16 cellular contexts compared by ENCODE assay signal in genomic region chr9:114737118-114737517, GRCh38. TPM values are rescaled to one million over a fixed set of nuclear protein-coding genes. Genes with fewer than 3 reads are reported as not detected.
A peak's percentile ranks its signal among the peaks of the same experiment; 100 is the strongest.
DNase-seq lines count a peak whose midpoint lies in the region; ATAC-seq and TF ChIP-seq lines count a peak whose summit lies in the region.
"Had no signal": no experiment of that assay in that cellular context is flagged by ENCODE, and none has a peak within 500 bp of the region (broad histone marks: within the 10 kb centered on the region; RNA-seq: fewer than 3 reads in every experiment).

No MANE protein-coding gene starts in this region.

- H2BK120ac ChIP-seq in IMR-90 (ENCODE audit: low read depth, low read length) = no peak overlapping the region

- WGBS in IMR-90 (ENCODE audit: extremely low coverage in 2 of 2, insufficient read length in 1 of 2), 2 experiments = 83% methylated on average over 2 of the region's 3 CpGs; no CpG with 5 or more reads in 1 of the 2 experiments

- no peak overlapping the region for H3K9ac ChIP-seq in IMR-90 (ENCODE audit: low read depth, low read length)

- H3K4me1 Mint-ChIP-seq in activated T-cell treated with anti-CD3 and anti-CD28 coated beads, Interleukin-2, amount 50 U/mL, for 24 hours (ENCODE audit: low read depth) = peaks cover 65% of the 10 kb centered on the region
- H3K4me1 Mint-ChIP-seq in naive thymus-derived CD8-positive, alpha-beta T cell = peaks cover 16 to 36% (median 31%) of the 10 kb centered on the region in 4 donors
- H3K4me1 Mint-ChIP-seq: endodermal cell had no signal

- POLR2A ChIA-PET in IMR-90 (lab: Charles Lee; ENCODE audit: unreplicated experiment) = no interaction called here
- POLR2A ChIA-PET in naive thymus-derived CD8-positive, alpha-beta T cell (lab: Charles Lee) = interaction anchor here (1.1 to 2.1 kb wide), 2 partner anchors 78 to 278 kb away, joined by 5 to 6 read pairs; no protein-coding TSS in a partner anchor

- peaks cover 2% of the 10 kb centered on the region; the same call in 1 of the 2 replicates for H3K4me1 ChIP-seq in IMR-90 (ENCODE audit: control insufficient read depth, insufficient read depth, low read length)

- no TSS peak for BruUV-seq in IMR-90 (replicated peaks; lab: Mats Ljungman, UMichigan)

- peak; percentile 35 to 40 for DNase-seq in activated CD4-positive, alpha-beta T cell treated with anti-CD3 and anti-CD28 coated beads for 4 hours
- no peak for DNase-seq in activated CD4-positive, alpha-beta T cell treated with anti-CD3 and anti-CD28 coated beads for 1 hour
- DNase-seq in IMR-90 = no peak
- peak; percentile 68 for DNase-seq in activated T-cell treated with anti-CD3 and anti-CD28 coated beads, Interleukin-2, amount 50 U/mL, for 24 hours
- no peak for DNase-seq in naive thymus-derived CD8-positive, alpha-beta T cell
- DNase-seq in ureter (ENCODE audit: low spot score) = no peak
- no peak for DNase-seq in amniotic stem cell (lab: John Stamatoyannopoulos, UW)
- DNase-seq: ACHN, Calu3, endodermal cell, foreskin fibroblast, MG63, NCI-H2081 had no signal

- H3K27ac ChIP-seq in IMR-90 (ENCODE audit: insufficient read depth, low read length) = no peak overlapping the region
- H3K27ac ChIP-seq: cardiac muscle cell had no signal

- no peaks in the 10 kb centered on the region; the same call in none of the 2 replicates for H3K27me3 ChIP-seq in IMR-90 (ENCODE audit: control insufficient read depth, insufficient read depth, low read length)
- H3K27me3 ChIP-seq: MG63 had no signal

- no peaks in the 10 kb centered on the region for H3K27me3 Mint-ChIP-seq in activated T-cell treated with anti-CD3 and anti-CD28 coated beads, Interleukin-2, amount 50 U/mL, for 24 hours
- no peaks in the 10 kb centered on the region for H3K27me3 Mint-ChIP-seq in naive thymus-derived CD8-positive, alpha-beta T cell

- peak overlapping the region; percentile 39 for H3K4me3 Mint-ChIP-seq in activated T-cell treated with anti-CD3 and anti-CD28 coated beads, Interleukin-2, amount 50 U/mL, for 24 hours
- H3K4me3 Mint-ChIP-seq in naive thymus-derived CD8-positive, alpha-beta T cell = peak overlapping the region in 3 of 10 donors; percentile 3 to 56 (median 52)
- H3K4me3 Mint-ChIP-seq: endodermal cell had no signal

- no peak for TF ChIP-seq CTCF in IMR-90 (conservative IDR thresholded peaks at IDR 0.05; ENCODE audit: low read depth, low read length)

- intact Hi-C loops in IMR-90 (cut with micrococcal nuclease) = loop anchor here (5.0 kb wide), 1 partner anchor 330 kb away; no protein-coding TSS in a partner anchor

- H2AFZ ChIP-seq in IMR-90 (replicated peaks; ENCODE audit: low read length, poor library complexity) = peak overlapping the region; percentile 72

- no peak overlapping the region for H3K14ac ChIP-seq in IMR-90 (replicated peaks; ENCODE audit: low read depth, low read length)

- ATAC-seq in IMR-90 (ENCODE audit: low read depth) (no peak), HG02870 (IDR thresholded peaks at IDR 0.05; ENCODE audit: unreplicated experiment) (no peak)
- peak in 1 of 2 donors; percentile 25 for ATAC-seq in naive thymus-derived CD8-positive, alpha-beta T cell

- dilution Hi-C loops in IMR-90 (cut with HindIII; ENCODE audit: low sequenced_read_pairs, unreplicated experiment) = no loop called here

- H3K4me2 ChIP-seq in IMR-90 (ENCODE audit: low read depth, low read length) = no peak overlapping the region

- no peaks in the 10 kb centered on the region for H3K9me1 ChIP-seq in IMR-90 (ENCODE audit: insufficient read depth, low read length)

- no peak overlapping the region for H4K91ac ChIP-seq in IMR-90 (ENCODE audit: insufficient read depth, low read depth, low read length)

- TF ChIP-seq POLR2A in IMR-90 (IDR thresholded peaks at IDR 0.05; ENCODE audit: low read depth, low read length) = no peak

- peaks cover 10% of the 10 kb centered on the region for H3K36me3 Mint-ChIP-seq in activated T-cell treated with anti-CD3 and anti-CD28 coated beads, Interleukin-2, amount 50 U/mL, for 24 hours (ENCODE audit: low read depth)
- no peaks in the 10 kb centered on the region for H3K36me3 Mint-ChIP-seq in naive thymus-derived CD8-positive, alpha-beta T cell

- no peaks in the 10 kb centered on the region for H3K36me3 ChIP-seq in IMR-90 (ENCODE audit: control insufficient read depth, insufficient read depth, low read length)
- H3K36me3 ChIP-seq: cardiac muscle cell, MG63 had no signal

- H2AK5ac ChIP-seq in IMR-90 (ENCODE audit: low read depth, low read length) = no peak overlapping the region

- no peak overlapping the region for H3K4me3 ChIP-seq in IMR-90 (ENCODE audit: insufficient read depth, low read depth, low read length)
- H3K4me3 ChIP-seq: cardiac muscle cell, MG63 had no signal

- no peak overlapping the region for H2BK20ac ChIP-seq in IMR-90 (ENCODE audit: low read depth, low read length)

- peak overlapping the region; percentile 93 for H3K27ac Mint-ChIP-seq in activated T-cell treated with anti-CD3 and anti-CD28 coated beads, Interleukin-2, amount 50 U/mL, for 24 hours
- peak overlapping the region; percentile 29 to 83 (median 75) for H3K27ac Mint-ChIP-seq in naive thymus-derived CD8-positive, alpha-beta T cell
- H3K27ac Mint-ChIP-seq: endodermal cell had no signal

- H4K20me1 ChIP-seq in IMR-90 (ENCODE audit: insufficient read depth, low read length) = no peaks in the 10 kb centered on the region

- no peak overlapping the region for H2BK5ac ChIP-seq in IMR-90 (ENCODE audit: low read depth, low read length, poor library complexity, severe bottlenecking)

- in situ Hi-C loops in IMR-90 (cut with MboI; ENCODE audit: low sequenced_read_pairs) = loop anchor here (5.0 to 10.0 kb wide), 5 partner anchors 75 to 788 kb away; no protein-coding TSS in a partner anchor

- H3K23ac ChIP-seq in IMR-90 (ENCODE audit: low read depth, low read length) = no peak overlapping the region

- no peak overlapping the region for H3K4ac ChIP-seq in IMR-90 (ENCODE audit: low read depth, low read length)

- TF ChIP-seq RAD21 in IMR-90 (IDR thresholded peaks at IDR 0.05; ENCODE audit: low read length) = no peak

- no peaks in the 10 kb centered on the region for H3K9me3 ChIP-seq in IMR-90 (ENCODE audit: control insufficient read depth, insufficient read depth, low read length)
- H3K9me3 ChIP-seq: MG63 had no signal

- CTCF ChIA-PET in IMR-90 (lab: Yijun Ruan, JAX) = interaction anchor here (0.6 to 4.0 kb wide), 4 partner anchors 25 to 170 kb away, joined by 3 to 25 read pairs (median 15); partner anchors contain the start of gene TEX48

- no peaks in the 10 kb centered on the region for H3K79me1 ChIP-seq in IMR-90 (ENCODE audit: low read depth in 1 of 2, low read length in 2 of 2)

- H2AK9ac ChIP-seq in IMR-90 (replicated peaks; ENCODE audit: low read depth, low read length, poor library complexity) = no peak overlapping the region

- H2BK15ac ChIP-seq in IMR-90 (ENCODE audit: low read depth, low read length) = no peak overlapping the region

- no peaks in the 10 kb centered on the region for H3K9me3 Mint-ChIP-seq in activated T-cell treated with anti-CD3 and anti-CD28 coated beads, Interleukin-2, amount 50 U/mL, for 24 hours
- no peaks in the 10 kb centered on the region for H3K9me3 Mint-ChIP-seq in naive thymus-derived CD8-positive, alpha-beta T cell
- H3K9me3 Mint-ChIP-seq: endodermal cell had no signal

- no peak overlapping the region for H4K5ac ChIP-seq in IMR-90 (ENCODE audit: low read depth, low read length)

- H3K18ac ChIP-seq in IMR-90 (ENCODE audit: low read depth, low read length) = no peak overlapping the region

- H4K8ac ChIP-seq in IMR-90 (ENCODE audit: low read depth in 2 of 2, low read length in 2 of 2) = no peak overlapping the region

- no peak overlapping the region for H3K56ac ChIP-seq in IMR-90 (ENCODE audit: extremely low read depth, insufficient read depth, low read length)

TF ChIP-seq in IMR-90, 13 proteins besides CTCF, POLR2A, EP300 and RAD21:
- TF ChIP-seq MXI1 (IDR thresholded peaks at IDR 0.05; ENCODE audit: borderline replicate concordance, low read depth, low read length) = no peak
- no peak for TF ChIP-seq SMC3 (IDR thresholded peaks at IDR 0.05; ENCODE audit: low read depth, low read length)
- TF ChIP-seq RFX5 (IDR thresholded peaks at IDR 0.05; ENCODE audit: low read depth, low read length) = no peak
- no peak for TF ChIP-seq ELK1 (IDR thresholded peaks at IDR 0.05; ENCODE audit: borderline replicate concordance, low read depth, low read length)
- no peak for TF ChIP-seq MAZ (IDR thresholded peaks at IDR 0.05; ENCODE audit: borderline replicate concordance, low read depth, low read length)
- no peak for TF ChIP-seq RCOR1 (IDR thresholded peaks at IDR 0.05; ENCODE audit: insufficient replicate concordance, low read length)
- no peak for TF ChIP-seq BHLHE40 (IDR thresholded peaks at IDR 0.05; ENCODE audit: low read depth, low read length)
- no peak for TF ChIP-seq MAFK (IDR thresholded peaks at IDR 0.05; ENCODE audit: low read depth, low read length)
- no peak for TF ChIP-seq CEBPB (IDR thresholded peaks at IDR 0.05; ENCODE audit: low read depth, low read length)
- no peak for TF ChIP-seq CHD1 (IDR thresholded peaks at IDR 0.05; ENCODE audit: low read depth, low read length)
- no peak for TF ChIP-seq FOS (IDR thresholded peaks at IDR 0.05; ENCODE audit: low read depth, low read length)

RNA-seq across cellular contexts. Expression of gene TEX48, which starts 55.1 kb away (rescaled TPM):
- total RNA-seq in IMR-90 (2012; rRNA removed) (not detected in 2 replicates), ureter (not detected)
- polyA plus RNA-seq in IMR-90 (2012; rRNA removed) = not detected in 2 replicates
- not detected in 2 replicates for polyA plus RNA-seq in IMR-90 (2012; cell fraction: cytosol; rRNA removed)
- polyA plus RNA-seq in IMR-90 (2012; cell fraction: nucleus; rRNA removed; ENCODE audit: low replicate concordance) = not detected in 2 replicates
- not detected for total RNA-seq in naive thymus-derived CD8-positive, alpha-beta T cell
- polyA plus RNA-seq in naive thymus-derived CD8-positive, alpha-beta T cell = not detected
- total RNA-seq: Calu3, cardiac muscle cell, endodermal cell, lower leg skin had no signal
- polyA plus RNA-seq: cardiac muscle cell had no signal

Comparison
In these comparisons a context has a peak if more than half of its experiments do, and no peak if none do; other contexts are left out.
1. DNase-seq: peak in activated CD4-positive, alpha-beta T cell treated with anti-CD3 and anti-CD28 coated beads for 4 hours (2 of 2) and activated T-cell treated with anti-CD3 and anti-CD28 coated beads, Interleukin-2, amount 50 U/mL, for 24 hours (single experiment); none in activated CD4-positive, alpha-beta T cell treated with anti-CD3 and anti-CD28 coated beads for 1 hour (single experiment), IMR-90 (single experiment), naive thymus-derived CD8-positive, alpha-beta T cell (0 of 10), ureter (single experiment) and amniotic stem cell (single experiment).